In the genomic region with DNA sequence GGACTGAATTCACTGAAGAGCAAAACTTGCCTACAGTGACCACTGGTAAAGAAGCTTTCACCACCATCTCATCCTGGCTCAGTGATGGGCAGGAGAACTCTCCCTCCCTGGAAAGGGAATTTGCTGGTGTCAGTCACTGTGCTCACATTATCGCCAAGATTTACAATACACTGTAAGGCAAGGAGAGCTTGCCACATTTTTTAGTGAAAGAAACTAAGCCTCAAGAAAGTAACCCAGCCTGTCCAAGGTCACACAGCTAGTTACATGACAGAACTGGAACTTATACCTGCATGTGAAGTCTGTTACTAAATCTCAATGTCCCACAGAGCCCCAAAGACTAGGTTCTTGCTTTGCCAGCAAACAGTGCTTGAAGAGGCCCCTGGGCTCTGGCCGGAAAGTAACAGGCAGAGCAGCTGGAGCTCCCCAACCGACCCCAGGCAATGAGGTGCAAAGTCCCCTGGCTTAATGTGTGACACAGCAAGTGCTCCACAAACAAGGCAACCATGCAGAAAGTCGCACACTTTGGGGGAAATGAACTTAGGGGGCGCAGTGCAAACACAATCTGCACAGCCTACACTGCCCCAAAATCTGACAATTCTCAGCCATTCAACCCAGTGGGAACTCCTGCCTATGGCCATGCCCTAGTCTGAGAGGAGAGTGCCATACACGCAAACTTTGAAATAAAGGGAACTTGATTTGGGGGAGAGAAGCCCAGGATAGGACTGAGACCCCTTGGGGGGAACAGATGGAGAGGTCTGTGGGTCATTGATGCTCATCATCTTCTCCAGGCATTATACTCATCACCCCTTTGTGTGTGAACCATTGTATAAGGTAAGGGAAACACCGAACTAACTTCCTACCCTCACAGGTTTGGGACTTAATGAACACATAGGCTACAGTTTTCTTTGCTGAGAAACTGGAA, we compare ENCODE assay signal across 8 cellular contexts. TPM values are rescaled to one million over a fixed set of nuclear protein-coding genes. Genes with fewer than 3 reads are reported as not detected.
DNase-seq lines count a peak whose midpoint lies in the region; ATAC-seq, FAIRE-seq and TF ChIP-seq lines count a peak whose summit lies in the region.

No MANE protein-coding gene starts in this region.

- dilution Hi-C loops in IMR-90 (cut with HindIII; ENCODE audit: low sequenced_read_pairs, unreplicated experiment): no loop called here

- H3K4me1 ChIP-seq in Caco-2: peaks cover 39% of the 10 kb centered on the region
- H3K4me1 ChIP-seq in IMR-90 (ENCODE audit: control insufficient read depth, insufficient read depth, low read length): peaks cover 25% of the 10 kb centered on the region
- peaks cover 41 to 69% (median 64%) of the 10 kb centered on the region in 4 donors for H3K4me1 ChIP-seq in stomach

- H3K9me1 ChIP-seq in IMR-90 (ENCODE audit: insufficient read depth, low read length): peaks cover 20% of the 10 kb centered on the region

- H2AFZ ChIP-seq in IMR-90 (replicated peaks; ENCODE audit: low read length, poor library complexity): peak overlapping the region; percentile 23

- H3K9ac ChIP-seq in IMR-90 (ENCODE audit: low read depth, low read length): peak overlapping the region; percentile 83

- peak overlapping the region; percentile 96 for H3K4me3 Mint-ChIP-seq in Caco-2 (ENCODE audit: unreplicated experiment)
- H3K4me3 Mint-ChIP-seq in activated naive CD8-positive, alpha-beta T cell treated with anti-CD3 and anti-CD28 coated beads, Interleukin-2, amount 50 U/mL, for 24 hours: peak overlapping the region; percentile 99

- H3K27ac ChIP-seq in IMR-90 (ENCODE audit: insufficient read depth, low read length) (peak overlapping the region; percentile 63), layer of hippocampus (ENCODE audit: low read depth, low read length) (peak overlapping the region; percentile 100), stomach (peak overlapping the region; percentile 97 to 100 (median 98))

- TF ChIP-seq POLR2A in IMR-90 (IDR thresholded peaks at IDR 0.05; ENCODE audit: low read depth, low read length) (no peak), stomach (IDR thresholded peaks at IDR 0.05) (no peak)

- CTCF ChIA-PET in Caco-2 (lab: Charles Lee): interaction anchor here (0.6 to 6.4 kb wide), 24 partner anchors 8 to 199 kb away, joined by 3 to 394 read pairs (median 6); a partner anchor contains a TSS
- CTCF ChIA-PET in IMR-90 (lab: Yijun Ruan, JAX): interaction anchor here (0.5 to 5.1 kb wide), 4 partner anchors 58 to 147 kb away, joined by 3 to 59 read pairs (median 3); no protein-coding TSS in a partner anchor

- no peaks in the 10 kb centered on the region for H3K27me3 ChIP-seq in Caco-2 (replicated peaks; ENCODE audit: control insufficient read depth, insufficient read depth, low read length)
- no peaks in the 10 kb centered on the region for H3K27me3 ChIP-seq in IMR-90 (ENCODE audit: control insufficient read depth, insufficient read depth, low read length)
- H3K27me3 ChIP-seq in layer of hippocampus (ENCODE audit: control insufficient read depth, insufficient read depth, low read length): no peaks in the 10 kb centered on the region
- no peaks in the 10 kb centered on the region for H3K27me3 ChIP-seq in stomach

- H3K79me1 ChIP-seq in IMR-90 (ENCODE audit: low read depth in 1 of 2, low read length in 2 of 2): peaks cover 16 to 64% of the 10 kb centered on the region in 2 experiments

- peak overlapping the region; percentile 84 for H3K56ac ChIP-seq in IMR-90 (ENCODE audit: extremely low read depth, insufficient read depth, low read length)

- WGBS in IMR-90 (ENCODE audit: extremely low coverage in 2 of 2, insufficient read length in 1 of 2), 2 experiments: no CpG with 5 or more reads among the region's 7 CpGs
- 4 to 19% (median 16%) methylated on average over 7 of the region's 7 CpGs for WGBS in stomach, 5 donors

- H3K9me3 ChIP-seq in Caco-2 (no peaks in the 10 kb centered on the region), IMR-90 (ENCODE audit: control insufficient read depth, insufficient read depth, low read length) (no peaks in the 10 kb centered on the region), stomach (no peaks in the 10 kb centered on the region)

- H4K5ac ChIP-seq in IMR-90 (ENCODE audit: low read depth, low read length): peak overlapping the region; percentile 49

- H4K20me1 ChIP-seq in IMR-90 (ENCODE audit: insufficient read depth, low read length): no peaks in the 10 kb centered on the region; the same call in 1 of the 2 replicates

- DNase-seq in Caco-2: peak; percentile 80 to 92
- DNase-seq in IMR-90: no peak
- DNase-seq in activated naive CD8-positive, alpha-beta T cell treated with anti-CD3 and anti-CD28 coated beads, Interleukin-2, amount 50 U/mL, for 24 hours: peak; percentile 23
- peak; percentile 36 for DNase-seq in stomach
- DNase-seq in NOMO-1 treated with DMSO at 0.1 percent for 48 hours (lab: John Stamatoyannopoulos, UW; ENCODE audit: unreplicated experiment): no peak
- no peak for DNase-seq in HTR-8/SVneo (ENCODE audit: insufficient read length, low spot score)

- H2BK20ac ChIP-seq in IMR-90 (ENCODE audit: low read depth, low read length): peak overlapping the region; percentile 83

- H3K9me3 Mint-ChIP-seq in Caco-2 (ENCODE audit: unreplicated experiment): no peaks in the 10 kb centered on the region
- H3K9me3 Mint-ChIP-seq in activated naive CD8-positive, alpha-beta T cell treated with anti-CD3 and anti-CD28 coated beads, Interleukin-2, amount 50 U/mL, for 24 hours: no peaks in the 10 kb centered on the region

- H3K27me3 Mint-ChIP-seq in Caco-2 (ENCODE audit: insufficient read depth, unreplicated experiment): no peaks in the 10 kb centered on the region
- H3K27me3 Mint-ChIP-seq in activated naive CD8-positive, alpha-beta T cell treated with anti-CD3 and anti-CD28 coated beads, Interleukin-2, amount 50 U/mL, for 24 hours: no peaks in the 10 kb centered on the region

- H3K4ac ChIP-seq in IMR-90 (ENCODE audit: low read depth, low read length): peak overlapping the region; percentile 100

- in situ Hi-C loops in IMR-90 (cut with MboI; ENCODE audit: low sequenced_read_pairs): loop anchor here (5.0 kb wide), 2 partner anchors 58 to 158 kb away; no protein-coding TSS in a partner anchor

- H4K91ac ChIP-seq in IMR-90 (ENCODE audit: insufficient read depth, low read depth, low read length): peak overlapping the region; percentile 100

- H4K8ac ChIP-seq in IMR-90 (ENCODE audit: low read depth in 2 of 2, low read length in 2 of 2): peak overlapping the region; percentile 10 to 85

- peak overlapping the region; percentile 97 for H3K27ac Mint-ChIP-seq in Caco-2 (ENCODE audit: unreplicated experiment)
- H3K27ac Mint-ChIP-seq in activated naive CD8-positive, alpha-beta T cell treated with anti-CD3 and anti-CD28 coated beads, Interleukin-2, amount 50 U/mL, for 24 hours: peak overlapping the region; percentile 94

- peak overlapping the region; percentile 96 for H3K23ac ChIP-seq in IMR-90 (ENCODE audit: low read depth, low read length)

- peak overlapping the region; percentile 99 for H2AK9ac ChIP-seq in IMR-90 (replicated peaks; ENCODE audit: low read depth, low read length, poor library complexity)

- TF ChIP-seq CTCF in Caco-2 (IDR thresholded peaks at IDR 0.05; ENCODE audit: insufficient read depth in 1 of 2, low read depth in 1 of 2, low read length in 1 of 2, severe bottlenecking in 1 of 2, unreplicated experiment in 1 of 2) (peak; percentile 18 to 25), IMR-90 (conservative IDR thresholded peaks at IDR 0.05; ENCODE audit: low read depth, low read length) (no peak), stomach (IDR thresholded peaks at IDR 0.05) (no peak)

- H3K4me1 Mint-ChIP-seq in Caco-2 (ENCODE audit: low read depth, unreplicated experiment): peaks cover 40% of the 10 kb centered on the region
- peaks cover 36% of the 10 kb centered on the region for H3K4me1 Mint-ChIP-seq in activated naive CD8-positive, alpha-beta T cell treated with anti-CD3 and anti-CD28 coated beads, Interleukin-2, amount 50 U/mL, for 24 hours

- H2AK5ac ChIP-seq in IMR-90 (ENCODE audit: low read depth, low read length): peak overlapping the region; percentile 97

- peak overlapping the region; percentile 82 for H2BK5ac ChIP-seq in IMR-90 (ENCODE audit: low read depth, low read length, poor library complexity, severe bottlenecking)

- peak overlapping the region; percentile 69 for H3K4me2 ChIP-seq in IMR-90 (ENCODE audit: low read depth, low read length)

- peaks cover 84% of the 10 kb centered on the region for H3K36me3 Mint-ChIP-seq in Caco-2 (ENCODE audit: insufficient read depth, unreplicated experiment)
- peaks cover 65% of the 10 kb centered on the region for H3K36me3 Mint-ChIP-seq in activated naive CD8-positive, alpha-beta T cell treated with anti-CD3 and anti-CD28 coated beads, Interleukin-2, amount 50 U/mL, for 24 hours (ENCODE audit: low read depth)

- peak overlapping the region; percentile 98 for H3K14ac ChIP-seq in IMR-90 (replicated peaks; ENCODE audit: low read depth, low read length)

- H2BK15ac ChIP-seq in IMR-90 (ENCODE audit: low read depth, low read length): peak overlapping the region; percentile 90

- TF ChIP-seq EP300 in stomach (IDR thresholded peaks at IDR 0.05): no peak

- H3K36me3 ChIP-seq in Caco-2 (ENCODE audit: control insufficient read depth, insufficient read depth, low read length) (peaks cover 20% of the 10 kb centered on the region), IMR-90 (ENCODE audit: control insufficient read depth, insufficient read depth, low read length) (peaks cover 24% of the 10 kb centered on the region), stomach (peaks cover 0 to 19% (median 11%) of the 10 kb centered on the region in 4 donors)

- BruUV-seq in Caco-2 (replicated peaks; lab: Mats Ljungman, UMichigan): TSS peak; percentile 63
- BruUV-seq in IMR-90 (replicated peaks; lab: Mats Ljungman, UMichigan): no TSS peak

- no peak for TF ChIP-seq RAD21 in IMR-90 (IDR thresholded peaks at IDR 0.05; ENCODE audit: low read length)

- peak overlapping the region; percentile 90 for H2BK120ac ChIP-seq in IMR-90 (ENCODE audit: low read depth, low read length)

- peak overlapping the region; percentile 75 for H3K4me3 ChIP-seq in Caco-2 (ENCODE audit: low read depth, low read length)
- peak overlapping the region; percentile 75 for H3K4me3 ChIP-seq in IMR-90 (ENCODE audit: insufficient read depth, low read depth, low read length)
- peak overlapping the region; percentile 70 to 78 (median 72) for H3K4me3 ChIP-seq in stomach

- POLR2A ChIA-PET in Caco-2 (lab: Charles Lee) (interaction anchor here (0.6 to 6.5 kb wide), 22 partner anchors 10 to 507 kb away, joined by 3 to 178 read pairs (median 18); a partner anchor contains a TSS), IMR-90 (lab: Charles Lee; ENCODE audit: unreplicated experiment) (interaction anchor here (0.8 to 1.2 kb wide), 4 partner anchors 9 to 59 kb away, joined by 3 to 6 read pairs (median 4); no protein-coding TSS in a partner anchor)

- ATAC-seq in IMR-90 (ENCODE audit: low read depth) (no peak), HG02884 (IDR thresholded peaks at IDR 0.05; ENCODE audit: unreplicated experiment) (no peak)
- ATAC-seq in activated naive CD8-positive, alpha-beta T cell treated with anti-CD3 and anti-CD28 coated beads, Interleukin-2, amount 50 U/mL, for 24 hours: no peak

- FAIRE-seq in HTR-8/SVneo (lab: Jason Lieb, UNC): no peak

- H3K18ac ChIP-seq in IMR-90 (ENCODE audit: low read depth, low read length): peak overlapping the region; percentile 49; the same call in 1 of the 2 replicates

- intact Hi-C loops in Caco-2 (cut with micrococcal nuclease; ENCODE audit: unreplicated experiment): loop anchor here (1.0 kb wide), 7 partner anchors 8 to 147 kb away; no protein-coding TSS in a partner anchor
- intact Hi-C loops in IMR-90 (cut with micrococcal nuclease): no loop called here
- intact Hi-C loops in stomach (cut with DNase I; ENCODE audit: low total_unique reads): no loop called here

RNA-seq across cellular contexts. Expression of a gene that starts 1.9 kb away (rescaled TPM):
- total RNA-seq in Caco-2 (2022): 444 and 469 TPM in 2 replicates
- total RNA-seq in IMR-90 (2012; rRNA removed): 41.9 and 45.5 TPM in 2 replicates
- 40.2 and 41.9 TPM in 2 replicates for polyA plus RNA-seq in IMR-90 (2012; rRNA removed)
- 44.9 and 47.2 TPM in 2 replicates for polyA plus RNA-seq in IMR-90 (2012; cell fraction: cytosol; rRNA removed)
- polyA plus RNA-seq in IMR-90 (2012; cell fraction: nucleus; rRNA removed; ENCODE audit: low replicate concordance): 22.6 and 23.8 TPM in 2 replicates
- total RNA-seq in stomach: 100 to 1,000 TPM in 2 of 5 donors, 10 to 100 TPM in 3; 61.7 to 210 (median 68.7) TPM
- 10 to 100 TPM; 47.1 to 88.2 (median 73.0) TPM for polyA plus RNA-seq in stomach

RNA-seq across cellular contexts. Expression of a gene that starts 18.3 kb away (rescaled TPM):
- total RNA-seq in Caco-2 (2022): 221 and 237 TPM in 2 replicates
- 72.2 and 82.2 TPM in 2 replicates for total RNA-seq in IMR-90 (2012; rRNA removed)
- 27.6 and 28.5 TPM in 2 replicates for polyA plus RNA-seq in IMR-90 (2012; rRNA removed)
- polyA plus RNA-seq in IMR-90 (2012; cell fraction: cytosol; rRNA removed): 4.8 and 19.2 TPM in 2 replicates
- 3.2 and 12.0 TPM in 2 replicates for polyA plus RNA-seq in IMR-90 (2012; cell fraction: nucleus; rRNA removed; ENCODE audit: low replicate concordance)
- 10 to 100 TPM in 1 of 5 donors, 1 to 10 TPM in 4; 5.3 to 11.4 (median 7.6) TPM for total RNA-seq in stomach
- 1 to 10 TPM; 1.7 to 7.1 (median 3.3) TPM for polyA plus RNA-seq in stomach

Comparison
In these comparisons a context has a peak if more than half of its experiments do, and no peak if none do; other contexts are left out.
1. DNase-seq: peak in Caco-2 (2 of 2), activated naive CD8-positive, alpha-beta T cell treated with anti-CD3 and anti-CD28 coated beads, Interleukin-2, amount 50 U/mL, for 24 hours (single experiment) and stomach (single experiment); none in IMR-90 (single experiment), NOMO-1 treated with DMSO at 0.1 percent for 48 hours (single experiment) and HTR-8/SVneo (single experiment).
2. CTCF ChIP-seq: peak in Caco-2 (2 of 2); none in IMR-90 (single experiment) and stomach (0 of 7).
3. Peak in every context shown above with its lines, with median percentiles within 50 percentile points of each other: H3K4me3 ChIP-seq and H3K27ac ChIP-seq.